ENCODE assay signal across 1 cellular context in genomic region chr10:17214486-17214885, GRCh38.
TF ChIP-seq lines count a peak whose summit lies in the region.

No MANE protein-coding gene starts in this region.

TF ChIP-seq in GM23338, 12 proteins besides CTCF, POLR2A, EP300 and RAD21 (continued from another document):
- no peak for TF ChIP-seq ETS1 (IDR thresholded peaks at IDR 0.05)
- TF ChIP-seq REST (IDR thresholded peaks at IDR 0.05; ENCODE audit: unreplicated experiment): no peak
- no peak for TF ChIP-seq EZH2 (IDR thresholded peaks at IDR 0.05; ENCODE audit: low read depth, unreplicated experiment)
- TF ChIP-seq ZNF114 (CRISPR knock-in tag; IDR thresholded peaks at IDR 0.05): no peak
- TF ChIP-seq STAT1 (IDR thresholded peaks at IDR 0.05; ENCODE audit: unreplicated experiment): no peak
- no peak for TF ChIP-seq POLR2AphosphoS5 (IDR thresholded peaks at IDR 0.05; ENCODE audit: low read depth)
TF ChIP-seq in GM23338: peak in this region for 0.
